1 cellular context compared by ENCODE assay signal in genomic region chr16:14629612-14629918, GRCh38.
A peak's percentile ranks its signal among the peaks of the same experiment; 100 is the strongest.
TF ChIP-seq lines count a peak whose summit lies in the region.

No MANE protein-coding gene starts in this region.

TF ChIP-seq in K562, 482 proteins besides CTCF, POLR2A, EP300 and RAD21 (continued from another document):
- no peak for TF ChIP-seq FOXP4 (CRISPR knock-in tag; IDR thresholded peaks at IDR 0.05; ENCODE audit: borderline replicate concordance)
- TF ChIP-seq ZNF263 (CRISPR knock-in tag; IDR thresholded peaks at IDR 0.05; ENCODE audit: borderline replicate concordance): 0 out of 2 replicates have a peak, but pooled peaks have one; percentile 1
- 0 out of 2 replicates have a peak, but pooled peaks have one; percentile 7 for TF ChIP-seq ZBTB40 (IDR thresholded peaks at IDR 0.05)
- no peak for TF ChIP-seq ZBTB40 (CRISPR knock-in tag; IDR thresholded peaks at IDR 0.05)
- no peak for TF ChIP-seq CBFB (CRISPR knock-in tag; IDR thresholded peaks at IDR 0.05)
- peak; percentile 54; the same call in 1 of the 2 replicates for TF ChIP-seq ZNF740 (CRISPR knock-in tag; IDR thresholded peaks at IDR 0.05)
- no peak for TF ChIP-seq ZNF740 (tag; IDR thresholded peaks at IDR 0.05)
- TF ChIP-seq PTBP1 (IDR thresholded peaks at IDR 0.05; ENCODE audit: low read depth, low read length): no peak
- 0 out of 2 replicates have a peak, but pooled peaks have one; percentile 7 for TF ChIP-seq AFF4 (CRISPR knock-in tag; IDR thresholded peaks at IDR 0.05)
- TF ChIP-seq HMBOX1 (IDR thresholded peaks at IDR 0.05): no peak
- no peak for TF ChIP-seq NFIX (CRISPR knock-in tag; IDR thresholded peaks at IDR 0.05; ENCODE audit: low read depth)
- TF ChIP-seq MEIS2 (IDR thresholded peaks at IDR 0.05; ENCODE audit: partially characterized antibody): no peak
- TF ChIP-seq NFRKB (IDR thresholded peaks at IDR 0.05; ENCODE audit: low read depth): peak; percentile 34
- TF ChIP-seq POLR2B (IDR thresholded peaks at IDR 0.05; ENCODE audit: low read depth, partially characterized antibody): no peak
- 0 out of 2 replicates have a peak, but pooled peaks have one; percentile 8 for TF ChIP-seq ARID1B (IDR thresholded peaks at IDR 0.05)
- no peak for TF ChIP-seq TCF15 (CRISPR knock-in tag; IDR thresholded peaks at IDR 0.05)
- no peak for TF ChIP-seq EGR1 (conservative IDR thresholded peaks at IDR 0.05)
- TF ChIP-seq LARP7 (IDR thresholded peaks at IDR 0.05): peak; percentile 52; the same call in 1 of the 2 replicates
- TF ChIP-seq MAFF (IDR thresholded peaks at IDR 0.05; ENCODE audit: low read length): no peak
- TF ChIP-seq ZSCAN32 (CRISPR knock-in tag; IDR thresholded peaks at IDR 0.05): no peak
- peak; percentile 54; the same call in 1 of the 2 replicates for TF ChIP-seq ZBTB43 (CRISPR knock-in tag; IDR thresholded peaks at IDR 0.05)
- TF ChIP-seq ARNT (IDR thresholded peaks at IDR 0.05): no peak
- no peak for TF ChIP-seq SRF (CRISPR knock-in tag; IDR thresholded peaks at IDR 0.05)
- TF ChIP-seq CHD1 (IDR thresholded peaks at IDR 0.05; ENCODE audit: low read length): peak; percentile 43
- TF ChIP-seq SMARCE1 (IDR thresholded peaks at IDR 0.05): no peak
- TF ChIP-seq ZNF3 (CRISPR knock-in tag; IDR thresholded peaks at IDR 0.05): no peak
- TF ChIP-seq TRIM24 (IDR thresholded peaks at IDR 0.05): 0 out of 4 replicates have a peak, but pooled peaks of 1 of the 2 experiments have one; percentile 12
